Comparison of ENCODE assay signal across 8 cellular contexts in the genomic region with DNA sequence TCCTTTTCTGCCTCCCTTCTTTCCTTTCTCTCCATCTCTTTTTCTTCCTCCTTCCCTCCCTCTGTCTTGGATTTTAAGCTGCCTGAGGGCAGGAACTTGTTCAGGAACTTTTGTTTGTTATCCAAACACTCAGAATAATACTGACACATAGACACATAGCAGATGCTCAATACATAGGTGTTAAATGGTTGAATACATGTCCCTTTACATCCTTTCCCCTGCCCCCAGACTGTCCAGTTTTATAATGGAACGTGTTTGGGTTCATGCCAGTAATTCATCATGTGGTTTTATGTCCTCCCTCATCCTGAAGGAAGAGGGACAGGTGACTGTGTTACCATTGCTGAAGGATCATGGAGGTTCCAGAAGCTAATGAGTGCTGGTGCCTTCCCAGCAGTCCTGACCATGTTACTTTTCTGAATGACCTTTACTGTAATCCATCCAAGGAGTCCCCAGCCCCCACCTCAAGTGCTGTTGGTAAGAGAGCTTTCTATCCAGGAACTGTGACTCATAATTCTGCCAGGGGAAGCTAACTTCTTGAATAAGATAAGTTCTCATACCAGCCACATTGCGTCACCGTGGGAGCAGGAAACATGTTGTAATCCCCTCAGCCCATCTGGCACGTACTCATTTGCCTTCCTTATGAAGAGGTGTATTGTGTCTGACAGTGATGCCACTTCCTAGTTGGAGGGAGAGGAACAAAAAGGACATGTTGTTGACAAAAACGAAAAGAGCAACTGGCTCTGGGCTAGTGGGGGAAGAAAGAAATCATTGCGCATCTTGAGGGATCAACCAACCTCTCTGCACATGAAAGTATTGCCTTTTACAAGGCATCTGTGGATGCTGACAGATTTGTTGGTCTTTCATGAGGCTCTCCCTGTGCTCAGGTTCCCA. TPM values are rescaled to one million over a fixed set of nuclear protein-coding genes. Genes with fewer than 3 reads are reported as not detected.
DNase-seq lines count a peak whose midpoint lies in the region; ATAC-seq and TF ChIP-seq lines count a peak whose summit lies in the region.

No MANE protein-coding gene starts in this region.

- H3K9me3 ChIP-seq in neutrophil (no peaks in the 10 kb centered on the region), upper lobe of left lung (no peaks in the 10 kb centered on the region)

- no peak for TF ChIP-seq CTCF in activated CD8-positive, alpha-beta T cell treated with anti-CD3 and anti-CD28 coated beads for 36 hours (IDR thresholded peaks at IDR 0.05)
- TF ChIP-seq CTCF in neutrophil (IDR thresholded peaks at IDR 0.05) (no peak), upper lobe of left lung (IDR thresholded peaks at IDR 0.05) (no peak)

- WGBS in upper lobe of left lung, 2 donors = 29% methylated on average over 6 of the region's 6 CpGs

- H3K36me3 ChIP-seq in neutrophil (no peaks in the 10 kb centered on the region), upper lobe of left lung (no peaks in the 10 kb centered on the region)

- no peaks in the 10 kb centered on the region for H3K27me3 Mint-ChIP-seq in activated CD8-positive, alpha-beta T cell treated with anti-CD3 and anti-CD28 coated beads for 36 hours

- intact Hi-C loops in activated CD8-positive, alpha-beta T cell treated with anti-CD3 and anti-CD28 coated beads for 36 hours (cut with micrococcal nuclease) = loop anchor here (1.0 kb wide), 2 partner anchors 20 to 51 kb away; no protein-coding TSS in a partner anchor

- peaks cover 53% of the 10 kb centered on the region for H3K36me3 Mint-ChIP-seq in activated CD8-positive, alpha-beta T cell treated with anti-CD3 and anti-CD28 coated beads for 36 hours (ENCODE audit: low read depth)

- H3K4me3 ChIP-seq in neutrophil (ENCODE audit: low read depth in 1 of 2, low read length in 1 of 2) (peak overlapping the region; percentile 13 to 37), upper lobe of left lung (no peak overlapping the region)

- H3K4me3 Mint-ChIP-seq in activated CD8-positive, alpha-beta T cell treated with anti-CD3 and anti-CD28 coated beads for 36 hours = no peak overlapping the region

- H3K4me1 ChIP-seq in neutrophil (ENCODE audit: control insufficient read depth in 1 of 2, insufficient read depth in 1 of 2, low read depth in 1 of 2, low read length in 1 of 2) (peaks cover 26 to 33% of the 10 kb centered on the region in 2 experiments), upper lobe of left lung (peaks cover 0 to 21% (median 18%) of the 10 kb centered on the region in 4 donors)

- H3K27ac ChIP-seq in neutrophil (peak overlapping the region; percentile 88), upper lobe of left lung (peak overlapping the region; percentile 71 to 86 (median 78))

- CTCF ChIA-PET in activated CD8-positive, alpha-beta T cell treated with anti-CD3 and anti-CD28 coated beads for 36 hours (lab: Charles Lee) = interaction anchor here (0.7 to 2.7 kb wide), 4 partner anchors 12 to 52 kb away, joined by 4 to 8 read pairs (median 5); no protein-coding TSS in a partner anchor

- POLR2A ChIA-PET in activated CD8-positive, alpha-beta T cell treated with anti-CD3 and anti-CD28 coated beads for 36 hours (lab: Charles Lee) = interaction anchor here (0.6 to 1.0 kb wide), 4 partner anchors 14 to 52 kb away, joined by 3 to 4 read pairs (median 3); a partner anchor contains a TSS

- H3K27me3 ChIP-seq in neutrophil (no peaks in the 10 kb centered on the region), upper lobe of left lung (no peaks in the 10 kb centered on the region)

- peak overlapping the region; percentile 88 for H3K27ac Mint-ChIP-seq in activated CD8-positive, alpha-beta T cell treated with anti-CD3 and anti-CD28 coated beads for 36 hours

- H3K9me3 Mint-ChIP-seq in activated CD8-positive, alpha-beta T cell treated with anti-CD3 and anti-CD28 coated beads for 36 hours = peaks cover 8% of the 10 kb centered on the region

- TF ChIP-seq EP300 in upper lobe of left lung (IDR thresholded peaks at IDR 0.05) = peak; percentile 83 to 99 (median 92)

- no peak for TF ChIP-seq POLR2A in upper lobe of left lung (IDR thresholded peaks at IDR 0.05)

- peak; percentile 100 for DNase-seq in GF-D8 (lab: John Stamatoyannopoulos, UW)
- peak; percentile 100 for DNase-seq in MV-4-11 (lab: John Stamatoyannopoulos, UW)
- DNase-seq in activated CD8-positive, alpha-beta T cell treated with anti-CD3 and anti-CD28 coated beads for 36 hours = peak; percentile 95
- DNase-seq in fibroblast of peridontal ligament (ENCODE audit: extremely low read depth) = peak; percentile 99
- DNase-seq in upper lobe of left lung = peak in 1 of 2 donors; percentile 97
- no peak for DNase-seq in cortex of kidney (lab: John Stamatoyannopoulos, UW)
- DNase-seq in NCI-H2227 (lab: John Stamatoyannopoulos, UW; ENCODE audit: unreplicated experiment) = no peak

- peaks cover 71% of the 10 kb centered on the region for H3K4me1 Mint-ChIP-seq in activated CD8-positive, alpha-beta T cell treated with anti-CD3 and anti-CD28 coated beads for 36 hours (ENCODE audit: low read depth)

- peak; percentile 90 for ATAC-seq in activated CD8-positive, alpha-beta T cell treated with anti-CD3 and anti-CD28 coated beads for 36 hours
- ATAC-seq in upper lobe of left lung (ENCODE audit: low FRiP score in 2 of 2) = peak; percentile 93 to 94

RNA-seq across cellular contexts. Expression of a gene that starts 52.4 kb away (rescaled TPM):
- total RNA-seq in activated CD8-positive, alpha-beta T cell treated with anti-CD3 and anti-CD28 coated beads for 36 hours = 10 to 100 TPM; 18.8 to 20.2 TPM
- total RNA-seq in upper lobe of left lung = 10 to 100 TPM in 5 of 6 donors, 1 to 10 TPM in 1; 6.3 to 29.8 (median 22.7) TPM

Comparison
In these comparisons a context has a peak if more than half of its experiments do, and no peak if none do; other contexts are left out.
1. DNase-seq: peak in GF-D8 (single experiment), MV-4-11 (single experiment), activated CD8-positive, alpha-beta T cell treated with anti-CD3 and anti-CD28 coated beads for 36 hours (single experiment) and fibroblast of peridontal ligament (single experiment); none in cortex of kidney (single experiment) and NCI-H2227 (single experiment).
2. H3K4me3 ChIP-seq: peak in neutrophil (2 of 2); none in upper lobe of left lung (0 of 4).